In the genomic region with DNA sequence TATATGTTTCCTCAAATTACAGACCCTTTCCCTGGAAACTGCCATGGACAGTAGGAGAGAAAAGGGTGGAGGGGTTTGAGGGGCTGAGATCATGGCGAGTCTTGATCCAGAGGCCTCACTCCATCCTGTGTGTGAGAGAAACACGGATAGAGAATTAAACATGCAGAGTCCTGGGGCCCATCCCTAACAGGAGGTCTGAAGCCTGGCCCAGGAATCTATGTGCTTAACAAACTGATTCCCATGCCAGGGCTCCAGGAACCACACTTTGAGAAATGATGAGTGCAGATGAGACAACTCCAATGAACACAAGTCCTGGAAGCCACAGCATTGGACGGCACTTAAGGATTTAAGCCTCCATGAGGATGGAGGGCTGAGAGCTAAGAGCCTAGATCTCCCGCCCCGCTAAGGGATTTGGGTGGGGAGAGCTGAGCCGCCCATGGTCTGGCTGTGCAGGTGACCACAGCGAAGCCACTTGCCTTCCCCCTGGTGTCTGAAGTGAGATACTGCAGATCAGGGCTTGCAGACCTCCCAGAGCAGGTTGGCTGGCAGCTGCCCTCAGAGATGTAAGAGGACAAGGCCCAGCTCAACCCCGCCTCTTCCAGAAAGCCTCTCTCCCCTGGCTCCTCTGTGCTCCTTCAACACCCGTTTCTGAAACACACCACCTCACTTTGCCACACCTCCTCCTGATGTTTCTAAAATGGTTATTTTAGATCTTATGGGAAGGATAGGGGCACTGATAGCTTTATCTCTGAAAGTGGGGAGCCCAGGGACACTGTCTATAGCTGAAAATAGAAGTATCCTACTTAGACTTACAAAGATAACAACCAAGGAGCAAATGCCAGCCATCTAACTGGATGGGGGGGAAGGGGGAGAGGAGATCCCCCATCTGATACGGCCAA, we compare ENCODE assay signal across 1 cellular context.
TF ChIP-seq lines count a peak whose summit lies in the region.

No MANE protein-coding gene starts in this region.

TF ChIP-seq in K562, 482 proteins besides CTCF, POLR2A, EP300 and RAD21 (continued from another document and continues in another):
- TF ChIP-seq, protein P1, sequence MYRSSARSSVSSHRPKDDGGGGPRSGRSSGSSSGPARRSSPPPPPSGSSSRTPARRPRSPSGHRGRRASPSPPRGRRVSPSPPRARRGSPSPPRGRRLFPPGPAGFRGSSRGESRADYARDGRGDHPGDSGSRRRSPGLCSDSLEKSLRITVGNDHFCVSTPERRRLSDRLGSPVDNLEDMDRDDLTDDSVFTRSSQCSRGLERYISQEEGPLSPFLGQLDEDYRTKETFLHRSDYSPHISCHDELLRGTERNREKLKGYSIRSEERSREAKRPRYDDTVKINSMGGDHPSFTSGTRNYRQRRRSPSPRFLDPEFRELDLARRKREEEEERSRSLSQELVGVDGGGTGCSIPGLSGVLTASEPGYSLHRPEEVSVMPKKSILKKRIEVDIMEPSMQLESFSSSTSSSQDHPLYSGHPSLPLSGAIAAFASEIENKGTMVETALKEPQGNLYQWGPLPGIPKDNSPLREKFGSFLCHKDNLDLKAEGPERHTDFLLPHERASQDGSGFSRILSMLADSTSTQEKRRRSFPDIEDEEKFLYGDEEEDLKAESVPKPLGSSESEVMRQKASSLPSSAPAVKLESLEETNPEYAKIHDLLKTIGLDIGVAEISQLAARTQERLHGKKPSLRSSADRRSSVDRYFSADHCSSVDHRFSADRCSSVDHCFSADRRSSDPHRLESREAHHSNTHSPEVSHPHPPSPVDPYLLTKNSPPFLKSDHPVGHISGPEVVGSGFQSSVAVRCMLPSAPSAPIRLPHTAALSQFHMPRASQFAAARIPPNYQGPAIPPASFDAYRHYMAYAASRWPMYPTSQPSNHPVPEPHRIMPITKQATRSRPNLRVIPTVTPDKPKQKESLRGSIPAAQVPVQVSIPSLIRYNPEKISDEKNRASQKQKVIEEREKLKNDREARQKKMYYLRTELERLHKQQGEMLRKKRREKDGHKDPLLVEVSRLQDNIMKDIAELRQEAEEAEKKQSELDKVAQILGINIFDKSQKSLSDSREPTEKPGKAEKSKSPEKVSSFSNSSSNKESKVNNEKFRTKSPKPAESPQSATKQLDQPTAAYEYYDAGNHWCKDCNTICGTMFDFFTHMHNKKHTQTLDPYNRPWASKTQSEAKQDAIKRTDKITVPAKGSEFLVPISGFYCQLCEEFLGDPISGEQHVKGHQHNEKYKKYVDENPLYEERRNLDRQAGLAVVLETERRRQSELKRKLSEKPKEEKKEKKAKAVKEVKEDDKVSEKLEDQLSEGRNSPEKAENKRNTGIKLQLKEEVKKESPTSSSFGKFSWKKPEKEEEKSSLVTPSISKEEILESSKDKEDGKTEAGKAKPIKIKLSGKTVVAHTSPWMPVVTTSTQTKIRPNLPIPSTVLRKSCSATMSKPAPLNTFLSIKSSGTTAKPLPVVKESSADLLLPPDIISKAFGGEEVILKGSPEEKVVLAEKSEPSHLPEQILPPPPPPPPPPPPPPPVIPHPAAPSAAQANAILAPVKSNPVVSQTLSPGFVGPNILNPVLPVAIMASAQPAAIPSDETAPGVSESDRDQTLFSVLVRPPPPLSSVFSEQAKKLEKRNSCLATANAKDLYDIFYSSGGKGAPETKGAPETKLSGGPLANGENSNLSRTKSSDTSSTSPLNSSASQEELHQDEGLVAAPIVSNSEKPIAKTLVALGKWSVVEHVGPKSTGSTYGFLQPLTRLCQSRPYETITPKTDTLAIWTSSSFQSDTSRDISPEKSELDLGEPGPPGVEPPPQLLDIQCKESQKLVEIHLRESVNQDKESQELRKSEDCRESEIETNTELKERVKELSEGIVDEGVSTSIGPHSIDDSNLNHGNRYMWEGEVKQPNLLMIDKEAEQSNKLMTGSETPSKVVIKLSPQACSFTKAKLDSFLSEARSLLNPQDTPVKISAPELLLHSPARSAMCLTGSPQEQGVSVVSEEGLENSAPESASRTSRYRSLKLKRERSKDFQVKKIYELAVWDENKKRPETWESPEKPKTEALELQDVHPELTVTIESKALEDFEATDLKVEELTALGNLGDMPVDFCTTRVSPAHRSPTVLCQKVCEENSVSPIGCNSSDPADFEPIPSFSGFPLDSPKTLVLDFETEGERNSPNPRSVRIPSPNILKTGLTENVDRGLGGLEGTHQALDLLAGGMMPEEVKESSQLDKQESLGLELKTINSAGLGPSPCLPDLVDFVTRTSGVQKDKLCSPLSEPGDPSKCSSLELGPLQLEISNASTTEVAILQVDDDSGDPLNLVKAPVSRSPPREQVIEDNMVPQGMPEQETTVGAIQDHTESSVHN (IDR thresholded peaks at IDR 0.05; ENCODE audit: borderline replicate concordance in 1 of 2, low read depth in 1 of 2), result no peak
- TF ChIP-seq RBM14 (IDR thresholded peaks at IDR 0.05; ENCODE audit: borderline replicate concordance, insufficient read depth, low read depth, low read length) (no peak), NFIC (IDR thresholded peaks at IDR 0.05) (no peak), SMAD1 (IDR thresholded peaks at IDR 0.05; ENCODE audit: low read depth, low read length, partially characterized antibody) (no peak), TAL1 (IDR thresholded peaks at IDR 0.05) (no peak), SLC30A9 (CRISPR knock-in tag; IDR thresholded peaks at IDR 0.05) (no peak), KDM2B (CRISPR knock-in tag; IDR thresholded peaks at IDR 0.05) (no peak), EP400 (IDR thresholded peaks at IDR 0.05) (no peak), NFYB (IDR thresholded peaks at IDR 0.05; ENCODE audit: extremely low read depth, insufficient read length) (no peak), ATF1 (CRISPR knock-in tag; IDR thresholded peaks at IDR 0.05) (no peak), ATF1 (tag; IDR thresholded peaks at IDR 0.05) (no peak), ZNF436 (CRISPR knock-in tag; IDR thresholded peaks at IDR 0.05) (no peak), ZNF175 (CRISPR knock-in tag; IDR thresholded peaks at IDR 0.05; ENCODE audit: low read depth) (0 out of 2 replicates have a peak, but pooled peaks have one; percentile 11), RBM22 (IDR thresholded peaks at IDR 0.05; ENCODE audit: low read depth, low read length, poor library complexity, severe bottlenecking) (no peak), POLR2AphosphoS5 (IDR thresholded peaks at IDR 0.05; ENCODE audit: control insufficient read depth, insufficient read depth, low read depth, low read length) (no peak), ZNF217 (CRISPR knock-in tag; IDR thresholded peaks at IDR 0.05) (no peak), CTBP1 (IDR thresholded peaks at IDR 0.05; ENCODE audit: borderline replicate concordance) (no peak; the same call in 1 of the 2 replicates), XRCC5 (IDR thresholded peaks at IDR 0.05; ENCODE audit: low read depth, low read length) (0 out of 2 replicates have a peak, but pooled peaks have one; percentile 23), ZNF445 (CRISPR knock-in tag; IDR thresholded peaks at IDR 0.05; ENCODE audit: low read depth) (no peak), CSDE1 (IDR thresholded peaks at IDR 0.05) (no peak), FOSL1 (tag; conservative IDR thresholded peaks at IDR 0.05) (no peak), TARDBP (IDR thresholded peaks at IDR 0.05) (no peak), U2AF2 (optimal IDR thresholded peaks at IDR 0.05; ENCODE audit: low read depth, low read length) (no peak), TBL1XR1 (IDR thresholded peaks at IDR 0.05; ENCODE audit: low read length in 2 of 2) (no peak), YBX1 (IDR thresholded peaks at IDR 0.05) (no peak), ERF (CRISPR knock-in tag; IDR thresholded peaks at IDR 0.05) (0 out of 2 replicates have a peak, but pooled peaks have one; percentile 30), ZNF197 (CRISPR knock-in tag; IDR thresholded peaks at IDR 0.05; ENCODE audit: low read depth) (no peak), MYBL2 (IDR thresholded peaks at IDR 0.05; ENCODE audit: low read depth) (no peak), MYBL2 (CRISPR knock-in tag; IDR thresholded peaks at IDR 0.05; ENCODE audit: borderline replicate concordance) (no peak), ZNF75A (CRISPR knock-in tag; IDR thresholded peaks at IDR 0.05) (no peak), FOXP1 (CRISPR knock-in tag; IDR thresholded peaks at IDR 0.05) (no peak)
- TF ChIP-seq, protein P2, sequence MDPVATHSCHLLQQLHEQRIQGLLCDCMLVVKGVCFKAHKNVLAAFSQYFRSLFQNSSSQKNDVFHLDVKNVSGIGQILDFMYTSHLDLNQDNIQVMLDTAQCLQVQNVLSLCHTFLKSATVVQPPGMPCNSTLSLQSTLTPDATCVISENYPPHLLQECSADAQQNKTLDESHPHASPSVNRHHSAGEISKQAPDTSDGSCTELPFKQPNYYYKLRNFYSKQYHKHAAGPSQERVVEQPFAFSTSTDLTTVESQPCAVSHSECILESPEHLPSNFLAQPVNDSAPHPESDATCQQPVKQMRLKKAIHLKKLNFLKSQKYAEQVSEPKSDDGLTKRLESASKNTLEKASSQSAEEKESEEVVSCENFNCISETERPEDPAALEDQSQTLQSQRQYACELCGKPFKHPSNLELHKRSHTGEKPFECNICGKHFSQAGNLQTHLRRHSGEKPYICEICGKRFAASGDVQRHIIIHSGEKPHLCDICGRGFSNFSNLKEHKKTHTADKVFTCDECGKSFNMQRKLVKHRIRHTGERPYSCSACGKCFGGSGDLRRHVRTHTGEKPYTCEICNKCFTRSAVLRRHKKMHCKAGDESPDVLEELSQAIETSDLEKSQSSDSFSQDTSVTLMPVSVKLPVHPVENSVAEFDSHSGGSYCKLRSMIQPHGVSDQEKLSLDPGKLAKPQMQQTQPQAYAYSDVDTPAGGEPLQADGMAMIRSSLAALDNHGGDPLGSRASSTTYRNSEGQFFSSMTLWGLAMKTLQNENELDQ (CRISPR knock-in tag; IDR thresholded peaks at IDR 0.05; ENCODE audit: borderline replicate concordance), result no peak
- TF ChIP-seq, protein P3, sequence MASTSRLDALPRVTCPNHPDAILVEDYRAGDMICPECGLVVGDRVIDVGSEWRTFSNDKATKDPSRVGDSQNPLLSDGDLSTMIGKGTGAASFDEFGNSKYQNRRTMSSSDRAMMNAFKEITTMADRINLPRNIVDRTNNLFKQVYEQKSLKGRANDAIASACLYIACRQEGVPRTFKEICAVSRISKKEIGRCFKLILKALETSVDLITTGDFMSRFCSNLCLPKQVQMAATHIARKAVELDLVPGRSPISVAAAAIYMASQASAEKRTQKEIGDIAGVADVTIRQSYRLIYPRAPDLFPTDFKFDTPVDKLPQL (IDR thresholded peaks at IDR 0.05; ENCODE audit: extremely low read depth, insufficient read length), result no peak
- TF ChIP-seq, protein P4, sequence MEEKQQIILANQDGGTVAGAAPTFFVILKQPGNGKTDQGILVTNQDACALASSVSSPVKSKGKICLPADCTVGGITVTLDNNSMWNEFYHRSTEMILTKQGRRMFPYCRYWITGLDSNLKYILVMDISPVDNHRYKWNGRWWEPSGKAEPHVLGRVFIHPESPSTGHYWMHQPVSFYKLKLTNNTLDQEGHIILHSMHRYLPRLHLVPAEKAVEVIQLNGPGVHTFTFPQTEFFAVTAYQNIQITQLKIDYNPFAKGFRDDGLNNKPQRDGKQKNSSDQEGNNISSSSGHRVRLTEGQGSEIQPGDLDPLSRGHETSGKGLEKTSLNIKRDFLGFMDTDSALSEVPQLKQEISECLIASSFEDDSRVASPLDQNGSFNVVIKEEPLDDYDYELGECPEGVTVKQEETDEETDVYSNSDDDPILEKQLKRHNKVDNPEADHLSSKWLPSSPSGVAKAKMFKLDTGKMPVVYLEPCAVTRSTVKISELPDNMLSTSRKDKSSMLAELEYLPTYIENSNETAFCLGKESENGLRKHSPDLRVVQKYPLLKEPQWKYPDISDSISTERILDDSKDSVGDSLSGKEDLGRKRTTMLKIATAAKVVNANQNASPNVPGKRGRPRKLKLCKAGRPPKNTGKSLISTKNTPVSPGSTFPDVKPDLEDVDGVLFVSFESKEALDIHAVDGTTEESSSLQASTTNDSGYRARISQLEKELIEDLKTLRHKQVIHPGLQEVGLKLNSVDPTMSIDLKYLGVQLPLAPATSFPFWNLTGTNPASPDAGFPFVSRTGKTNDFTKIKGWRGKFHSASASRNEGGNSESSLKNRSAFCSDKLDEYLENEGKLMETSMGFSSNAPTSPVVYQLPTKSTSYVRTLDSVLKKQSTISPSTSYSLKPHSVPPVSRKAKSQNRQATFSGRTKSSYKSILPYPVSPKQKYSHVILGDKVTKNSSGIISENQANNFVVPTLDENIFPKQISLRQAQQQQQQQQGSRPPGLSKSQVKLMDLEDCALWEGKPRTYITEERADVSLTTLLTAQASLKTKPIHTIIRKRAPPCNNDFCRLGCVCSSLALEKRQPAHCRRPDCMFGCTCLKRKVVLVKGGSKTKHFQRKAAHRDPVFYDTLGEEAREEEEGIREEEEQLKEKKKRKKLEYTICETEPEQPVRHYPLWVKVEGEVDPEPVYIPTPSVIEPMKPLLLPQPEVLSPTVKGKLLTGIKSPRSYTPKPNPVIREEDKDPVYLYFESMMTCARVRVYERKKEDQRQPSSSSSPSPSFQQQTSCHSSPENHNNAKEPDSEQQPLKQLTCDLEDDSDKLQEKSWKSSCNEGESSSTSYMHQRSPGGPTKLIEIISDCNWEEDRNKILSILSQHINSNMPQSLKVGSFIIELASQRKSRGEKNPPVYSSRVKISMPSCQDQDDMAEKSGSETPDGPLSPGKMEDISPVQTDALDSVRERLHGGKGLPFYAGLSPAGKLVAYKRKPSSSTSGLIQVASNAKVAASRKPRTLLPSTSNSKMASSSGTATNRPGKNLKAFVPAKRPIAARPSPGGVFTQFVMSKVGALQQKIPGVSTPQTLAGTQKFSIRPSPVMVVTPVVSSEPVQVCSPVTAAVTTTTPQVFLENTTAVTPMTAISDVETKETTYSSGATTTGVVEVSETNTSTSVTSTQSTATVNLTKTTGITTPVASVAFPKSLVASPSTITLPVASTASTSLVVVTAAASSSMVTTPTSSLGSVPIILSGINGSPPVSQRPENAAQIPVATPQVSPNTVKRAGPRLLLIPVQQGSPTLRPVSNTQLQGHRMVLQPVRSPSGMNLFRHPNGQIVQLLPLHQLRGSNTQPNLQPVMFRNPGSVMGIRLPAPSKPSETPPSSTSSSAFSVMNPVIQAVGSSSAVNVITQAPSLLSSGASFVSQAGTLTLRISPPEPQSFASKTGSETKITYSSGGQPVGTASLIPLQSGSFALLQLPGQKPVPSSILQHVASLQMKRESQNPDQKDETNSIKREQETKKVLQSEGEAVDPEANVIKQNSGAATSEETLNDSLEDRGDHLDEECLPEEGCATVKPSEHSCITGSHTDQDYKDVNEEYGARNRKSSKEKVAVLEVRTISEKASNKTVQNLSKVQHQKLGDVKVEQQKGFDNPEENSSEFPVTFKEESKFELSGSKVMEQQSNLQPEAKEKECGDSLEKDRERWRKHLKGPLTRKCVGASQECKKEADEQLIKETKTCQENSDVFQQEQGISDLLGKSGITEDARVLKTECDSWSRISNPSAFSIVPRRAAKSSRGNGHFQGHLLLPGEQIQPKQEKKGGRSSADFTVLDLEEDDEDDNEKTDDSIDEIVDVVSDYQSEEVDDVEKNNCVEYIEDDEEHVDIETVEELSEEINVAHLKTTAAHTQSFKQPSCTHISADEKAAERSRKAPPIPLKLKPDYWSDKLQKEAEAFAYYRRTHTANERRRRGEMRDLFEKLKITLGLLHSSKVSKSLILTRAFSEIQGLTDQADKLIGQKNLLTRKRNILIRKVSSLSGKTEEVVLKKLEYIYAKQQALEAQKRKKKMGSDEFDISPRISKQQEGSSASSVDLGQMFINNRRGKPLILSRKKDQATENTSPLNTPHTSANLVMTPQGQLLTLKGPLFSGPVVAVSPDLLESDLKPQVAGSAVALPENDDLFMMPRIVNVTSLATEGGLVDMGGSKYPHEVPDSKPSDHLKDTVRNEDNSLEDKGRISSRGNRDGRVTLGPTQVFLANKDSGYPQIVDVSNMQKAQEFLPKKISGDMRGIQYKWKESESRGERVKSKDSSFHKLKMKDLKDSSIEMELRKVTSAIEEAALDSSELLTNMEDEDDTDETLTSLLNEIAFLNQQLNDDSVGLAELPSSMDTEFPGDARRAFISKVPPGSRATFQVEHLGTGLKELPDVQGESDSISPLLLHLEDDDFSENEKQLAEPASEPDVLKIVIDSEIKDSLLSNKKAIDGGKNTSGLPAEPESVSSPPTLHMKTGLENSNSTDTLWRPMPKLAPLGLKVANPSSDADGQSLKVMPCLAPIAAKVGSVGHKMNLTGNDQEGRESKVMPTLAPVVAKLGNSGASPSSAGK (IDR thresholded peaks at IDR 0.05), result no peak
